ENCODE assay signal across 1 cellular context in the genomic region with DNA sequence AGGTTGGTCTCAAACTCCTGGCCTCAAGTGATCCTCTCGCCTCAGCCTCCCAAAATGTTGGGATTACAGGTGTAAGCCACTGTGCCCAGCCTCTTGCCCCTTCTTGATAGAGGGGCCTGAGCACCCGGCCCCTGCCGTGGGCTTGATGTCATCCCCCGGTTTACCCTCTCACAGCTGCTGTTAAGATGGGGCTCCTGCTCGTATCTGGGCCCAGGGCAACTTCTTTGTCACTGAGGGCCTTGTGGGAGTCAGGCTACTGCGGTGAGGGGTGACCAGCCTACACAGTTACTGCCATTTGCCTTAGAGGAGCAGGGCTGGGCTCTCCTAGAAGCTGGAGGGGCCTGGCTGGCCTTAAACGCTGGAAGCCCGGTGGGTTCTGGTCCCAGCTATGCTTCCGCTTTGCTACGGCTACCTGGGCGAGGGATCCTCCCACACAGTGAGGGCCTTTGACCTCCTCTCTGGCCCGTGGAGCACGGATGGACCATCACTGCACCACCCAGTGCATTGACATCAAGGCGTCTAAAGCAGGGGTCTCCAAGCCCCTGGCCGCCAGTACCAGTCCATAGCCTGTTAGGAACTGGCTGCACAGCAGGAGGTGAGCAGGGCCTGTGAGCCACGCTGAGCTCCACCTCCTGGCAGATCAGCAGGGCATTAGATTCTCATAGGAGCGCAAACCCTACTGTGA.
TF ChIP-seq lines count a peak whose summit lies in the region.

No MANE protein-coding gene starts in this region.

TF ChIP-seq in K562, 482 proteins besides CTCF, POLR2A, EP300 and RAD21:
- TF ChIP-seq CBFB (CRISPR knock-in tag; IDR thresholded peaks at IDR 0.05) (0 out of 2 replicates have a peak, but pooled peaks have one; percentile 31), WHSC1 (IDR thresholded peaks at IDR 0.05; ENCODE audit: low read length) (no peak)
- TF ChIP-seq, protein P1, sequence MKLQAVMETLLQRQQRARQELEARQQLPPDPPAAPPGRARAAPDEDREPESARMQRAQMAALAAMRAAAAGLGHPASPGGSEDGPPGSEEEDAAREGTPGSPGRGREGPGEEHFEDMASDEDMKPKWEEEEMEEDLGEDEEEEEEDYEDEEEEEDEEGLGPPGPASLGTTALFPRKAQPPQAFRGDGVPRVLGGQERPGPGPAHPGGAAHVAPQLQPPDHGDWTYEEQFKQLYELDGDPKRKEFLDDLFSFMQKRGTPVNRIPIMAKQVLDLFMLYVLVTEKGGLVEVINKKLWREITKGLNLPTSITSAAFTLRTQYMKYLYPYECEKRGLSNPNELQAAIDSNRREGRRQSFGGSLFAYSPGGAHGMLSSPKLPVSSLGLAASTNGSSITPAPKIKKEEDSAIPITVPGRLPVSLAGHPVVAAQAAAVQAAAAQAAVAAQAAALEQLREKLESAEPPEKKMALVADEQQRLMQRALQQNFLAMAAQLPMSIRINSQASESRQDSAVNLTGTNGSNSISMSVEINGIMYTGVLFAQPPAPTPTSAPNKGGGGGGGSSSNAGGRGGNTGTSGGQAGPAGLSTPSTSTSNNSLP (IDR thresholded peaks at IDR 0.05; ENCODE audit: borderline replicate concordance, low read depth, low read length) = no peak
